ENCODE assay signal across 16 cellular contexts in the genomic region with DNA sequence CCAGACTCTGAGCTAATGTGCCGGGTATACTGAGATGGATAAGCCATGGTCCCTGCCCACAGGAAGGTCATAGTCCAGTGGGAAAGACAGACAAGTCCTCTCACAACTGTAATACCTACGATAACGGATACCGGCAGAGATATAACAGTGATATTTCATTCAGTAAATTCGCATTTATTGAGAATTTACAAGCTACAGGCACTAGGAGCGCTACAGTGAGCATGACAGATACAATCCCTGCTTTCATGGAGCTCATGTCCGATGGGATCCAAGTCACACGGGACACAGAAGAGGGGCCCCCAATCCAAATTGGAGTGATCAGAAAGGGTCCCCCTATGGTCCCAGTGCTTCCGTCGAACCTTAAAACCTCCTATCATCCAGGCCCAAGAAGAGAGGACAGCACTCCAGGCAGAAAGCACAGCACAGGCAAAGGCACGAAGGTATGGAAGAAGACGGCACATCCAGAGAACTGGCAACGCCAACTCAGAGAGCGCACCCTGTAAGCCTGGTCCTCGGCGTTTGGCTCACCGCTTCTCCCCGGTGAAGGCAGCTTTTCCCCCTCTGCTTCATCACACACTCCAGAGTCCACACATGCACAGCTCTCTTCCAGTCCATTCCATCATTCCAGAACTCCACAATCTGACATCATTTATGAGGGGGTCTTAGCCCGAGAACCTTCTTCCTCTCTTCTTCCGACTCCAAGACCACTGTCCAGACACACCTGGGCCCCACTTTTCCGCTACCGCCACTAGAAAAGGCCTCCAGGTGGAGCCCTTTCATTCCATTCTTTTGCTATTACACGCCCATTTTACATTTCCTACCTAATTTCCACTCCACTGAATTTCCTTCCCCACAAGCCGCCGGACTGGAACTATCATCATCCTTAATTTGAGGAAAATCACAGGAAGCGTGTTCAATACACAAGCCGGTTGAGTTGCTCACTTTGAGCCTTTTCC. TPM values are rescaled to one million over a fixed set of nuclear protein-coding genes. Genes with fewer than 3 reads are reported as not detected.
DNase-seq lines count a peak whose midpoint lies in the region; ATAC-seq, FAIRE-seq and TF ChIP-seq lines count a peak whose summit lies in the region.
"Had no signal": no experiment of that assay in that cellular context is flagged by ENCODE, and none has a peak within 500 bp of the region (broad histone marks: within the 10 kb centered on the region; RNA-seq: fewer than 3 reads in every experiment).

No MANE protein-coding gene starts in this region.

- no peak overlapping the region for H3K4me3 ChIP-seq in LNCaP clone FGC (ENCODE audit: low read depth, low read length)
- H3K4me3 ChIP-seq in brain microvascular endothelial cell (ENCODE audit: low read depth, low read length): no peak overlapping the region
- no peak overlapping the region for H3K4me3 ChIP-seq in retinal pigment epithelial cell (ENCODE audit: low read length)
- H3K4me3 ChIP-seq in pancreas: no peak overlapping the region
- H3K4me3 ChIP-seq: Peyer's patch had no signal

- no peak for FAIRE-seq in pancreas (lab: Jason Lieb, UNC)

- ATAC-seq in pancreas: no peak
- ATAC-seq in GM18520 (IDR thresholded peaks at IDR 0.05; ENCODE audit: unreplicated experiment): no peak

- TF ChIP-seq CTCF in LNCaP clone FGC (IDR thresholded peaks at IDR 0.05; ENCODE audit: control insufficient read depth, extremely low read depth, insufficient read depth): peak; percentile 52
- TF ChIP-seq CTCF in brain microvascular endothelial cell (IDR thresholded peaks at IDR 0.05; ENCODE audit: low read depth, low read length, missing control alignments): peak; percentile 16
- TF ChIP-seq CTCF in retinal pigment epithelial cell (conservative IDR thresholded peaks at IDR 0.05; ENCODE audit: low read depth, low read length): peak; percentile 32
- TF ChIP-seq CTCF in pancreas (IDR thresholded peaks at IDR 0.05): no peak

- in situ Hi-C loops in brain microvascular endothelial cell (cut with HindIII; ENCODE audit: low pct_ligation_motif_present, low sequenced_read_pairs): no loop called here

- DNase-seq in DMS53 (lab: John Stamatoyannopoulos, UW): peak; percentile 11
- DNase-seq in DMS53 treated with DMSO at 0.1 percent for 48 hours (lab: John Stamatoyannopoulos, UW; ENCODE audit: unreplicated experiment): no peak
- DNase-seq in LNCaP clone FGC (ENCODE audit: low read depth): no peak
- no peak for DNase-seq in brain microvascular endothelial cell
- DNase-seq in retinal pigment epithelial cell (ENCODE audit: low read depth): no peak
- no peak for DNase-seq in NOMO-1 treated with dmso at 0.1 percent for 144 hours (lab: John Stamatoyannopoulos, UW; ENCODE audit: unreplicated experiment)
- DNase-seq in pancreas: no peak
- DNase-seq: activated CD4-positive, alpha-beta memory T cell treated with anti-CD3 and anti-CD28 coated beads, Interleukin-2, amount 10 ng/mL, durations not matched to agents 7 days and 5 days; activated naive CD4-positive, alpha-beta T cell treated with Interleukin-2 at 50 U/mL for 16 hours; central memory CD4-positive, alpha-beta T cell; erythroblast; Peyer's patch; stimulated activated CD4-positive, alpha-beta T cell treated with anti-CD3 and anti-CD28 coated beads, Interleukin-12 subunit alpha, Interleukin-12 subunit beta, amount 100 ng/mL, for 4 hours had no signal

- no peak overlapping the region for H3K27ac ChIP-seq in brain microvascular endothelial cell
- no peak overlapping the region for H3K27ac ChIP-seq in pancreas
- H3K27ac ChIP-seq: Peyer's patch had no signal

- H3K27me3 ChIP-seq in brain microvascular endothelial cell (replicated peaks) (no peaks in the 10 kb centered on the region), pancreas (peaks cover 0 to 3% (median 0%) of the 10 kb centered on the region in 4 donors)
- H3K27me3 ChIP-seq: Peyer's patch had no signal

- intact Hi-C loops in pancreas (cut with DNase I): no loop called here

- no peaks in the 10 kb centered on the region for H3K36me3 ChIP-seq in brain microvascular endothelial cell (replicated peaks)
- H3K36me3 ChIP-seq in pancreas: no peaks in the 10 kb centered on the region
- H3K36me3 ChIP-seq: Peyer's patch had no signal

- no peaks in the 10 kb centered on the region for H3K9me3 ChIP-seq in pancreas
- H3K9me3 ChIP-seq: Peyer's patch had no signal

- WGBS in pancreas, 2 donors: 45 to 56% methylated on average over 27 of the region's 27 CpGs

- no peaks in the 10 kb centered on the region for H3K4me1 ChIP-seq in pancreas
- H3K4me1 ChIP-seq: Peyer's patch had no signal

RNA-seq across cellular contexts. Expression of gene NKX2-3, which starts 47.8 kb away (rescaled TPM):
- total RNA-seq in pancreas: 1 to 10 TPM in 3 of 6 donors, under 1 TPM in 3; 0.28 to 2.3 (median 1.2) TPM
- 1 to 10 TPM; 1.0 to 6.2 TPM for polyA plus RNA-seq in pancreas
- total RNA-seq: activated CD4-positive, alpha-beta memory T cell treated with anti-CD3 and anti-CD28 coated beads, Interleukin-2, amount 10 ng/mL, durations not matched to agents 7 days and 5 days; mesothelial cell of epicardium; osteoblast had no signal

RNA-seq across cellular contexts. Expression of gene GOT1, which starts 54.5 kb away (rescaled TPM):
- total RNA-seq in pancreas: 10 to 100 TPM in 4 of 6 donors, 1 to 10 TPM in 2; 8.0 to 34.0 (median 14.1) TPM
- polyA plus RNA-seq in pancreas: 10 to 100 TPM in 1 of 2 donors, 1 to 10 TPM in 1; 9.6 to 27.1 TPM

Comparison
In these comparisons a context has a peak if more than half of its experiments do, and no peak if none do; other contexts are left out.
1. CTCF ChIP-seq: peak in LNCaP clone FGC (single experiment), brain microvascular endothelial cell (single experiment) and retinal pigment epithelial cell (single experiment); none in pancreas (0 of 4).